In genomic region chr21:38824124-38824822, GRCh38 we compare ENCODE assay signal across 12 cellular contexts. TPM values are rescaled to one million over a fixed set of nuclear protein-coding genes. Genes with fewer than 3 reads are reported as not detected.
DNase-seq lines count a peak whose midpoint lies in the region; ATAC-seq and TF ChIP-seq lines count a peak whose summit lies in the region.
"Had no signal": no experiment of that assay in that cellular context is flagged by ENCODE, and none has a peak within 500 bp of the region (broad histone marks: within the 10 kb centered on the region; RNA-seq: fewer than 3 reads in every experiment).

No MANE protein-coding gene starts in this region.

- H3K4me3 ChIP-seq in HFF-Myc (replicated peaks; ENCODE audit: low read depth, low read length): no peak overlapping the region
- peak overlapping the region; percentile 7 for H3K4me3 ChIP-seq in thoracic aorta
- H3K4me3 ChIP-seq in MM.1S (ENCODE audit: low read length): no peak overlapping the region

- no peak overlapping the region for H2AFZ ChIP-seq in MM.1S (ENCODE audit: low read length)

- H3K9ac ChIP-seq in MM.1S (ENCODE audit: low read length): no peak overlapping the region

- no peaks in the 10 kb centered on the region for H3K79me2 ChIP-seq in MM.1S (ENCODE audit: low read length)

- DNase-seq in HFF-Myc (ENCODE audit: extremely low read depth, low read depth): peak; percentile 72
- no peak for DNase-seq in thoracic aorta (ENCODE audit: low spot score)
- DNase-seq in putamen (ENCODE audit: low spot score): no peak
- no peak for DNase-seq in stimulated activated CD8-positive, alpha-beta memory T cell treated with anti-CD3 and anti-CD28 coated beads, Interleukin-4, amount 100 ng/mL, for 48 hours
- no peak for DNase-seq in effector CD8-positive, alpha-beta T cell (lab: John Stamatoyannopoulos, UW)
- no peak for DNase-seq in MM.1S
- DNase-seq: amniotic stem cell; glutamatergic neuron; naive thymus-derived CD8-positive, alpha-beta T cell; NCI-H69 had no signal

- H3K36me3 ChIP-seq in thoracic aorta: peaks cover 42% of the 10 kb centered on the region
- no peaks in the 10 kb centered on the region for H3K36me3 ChIP-seq in MM.1S (replicated peaks; ENCODE audit: insufficient read depth, low read length)

- peaks cover 37 to 59% of the 10 kb centered on the region in 2 donors for H3K4me1 ChIP-seq in thoracic aorta (ENCODE audit: control insufficient read depth in 1 of 2, low read depth in 2 of 2)
- H3K4me1 ChIP-seq in MM.1S (ENCODE audit: low read length): no peaks in the 10 kb centered on the region

- no peaks in the 10 kb centered on the region for H4K20me1 ChIP-seq in MM.1S (ENCODE audit: insufficient read depth, low read length)

- TF ChIP-seq CTCF in HFF-Myc (IDR thresholded peaks at IDR 0.05; ENCODE audit: low read depth, low read length, missing control alignments) (no peak), thoracic aorta (IDR thresholded peaks at IDR 0.05) (no peak), MM.1S (IDR thresholded peaks at IDR 0.05; ENCODE audit: low read length) (no peak)

- peak; percentile 40 for ATAC-seq in thoracic aorta (ENCODE audit: insufficient number of reproducible peaks, low FRiP score, low read depth)
- ATAC-seq: naive thymus-derived CD8-positive, alpha-beta T cell had no signal

- no peaks in the 10 kb centered on the region for H3F3A ChIP-seq in MM.1S (ENCODE audit: insufficient read depth, low read length)

- H3K9me2 ChIP-seq in MM.1S (replicated peaks; ENCODE audit: insufficient read depth, low read length): no peaks in the 10 kb centered on the region

- H3K9me3 ChIP-seq in thoracic aorta (peaks cover 4% of the 10 kb centered on the region), MM.1S (replicated peaks; ENCODE audit: insufficient read depth, low read length) (no peaks in the 10 kb centered on the region)

- H3K27ac ChIP-seq in cingulate gyrus (ENCODE audit: low read depth, low read length) (peak overlapping the region; percentile 69), layer of hippocampus (ENCODE audit: low read depth, low read length) (peak overlapping the region; percentile 13), thoracic aorta (peak overlapping the region; percentile 84 to 88), MM.1S (ENCODE audit: low read length) (no peak overlapping the region)

- no peak overlapping the region for H3K4me2 ChIP-seq in MM.1S (ENCODE audit: low read depth, low read length)

- H3K27me3 ChIP-seq in layer of hippocampus (ENCODE audit: control insufficient read depth, insufficient read depth, low read length) (no peaks in the 10 kb centered on the region), thoracic aorta (replicated peaks; ENCODE audit: insufficient read depth) (no peaks in the 10 kb centered on the region), MM.1S (replicated peaks; ENCODE audit: insufficient read depth, low read length) (no peaks in the 10 kb centered on the region)

RNA-seq across cellular contexts. Expression of gene ETS2, which starts 18.5 kb away (rescaled TPM):
- 100 to 1,000 TPM; 120 to 226 TPM for total RNA-seq in thoracic aorta
